Comparison of ENCODE assay signal across 24 cellular contexts in genomic region chr15:78322724-78323395, GRCh38. TPM values are rescaled to one million over a fixed set of nuclear protein-coding genes. Genes with fewer than 3 reads are reported as not detected.
A peak's percentile ranks its signal among the peaks of the same experiment; 100 is the strongest.
DNase-seq lines count a peak whose midpoint lies in the region; ATAC-seq, FAIRE-seq and TF ChIP-seq lines count a peak whose summit lies in the region.
"Had no signal": no experiment of that assay in that cellular context is flagged by ENCODE, and none has a peak within 500 bp of the region (broad histone marks: within the 10 kb centered on the region; RNA-seq: fewer than 3 reads in every experiment).

No MANE protein-coding gene starts in this region.

- H3K4me1 ChIP-seq in left ventricle myocardium inferior (peaks cover 11% of the 10 kb centered on the region), endodermal cell (ENCODE audit: control insufficient read depth, insufficient read depth, low read length) (peaks cover 16% of the 10 kb centered on the region)
- H3K4me1 ChIP-seq: Peyer's patch had no signal

- H3K36me3 ChIP-seq in left ventricle myocardium inferior, result no peaks in the 10 kb centered on the region
- H3K36me3 ChIP-seq in endodermal cell (ENCODE audit: control insufficient read depth, insufficient read depth, low read length), result no peaks in the 10 kb centered on the region
- H3K36me3 ChIP-seq: MG63, Peyer's patch had no signal

- FAIRE-seq in HTR-8/SVneo (lab: Jason Lieb, UNC), result no peak
- FAIRE-seq: GM18507 had no signal

- no peak overlapping the region for H3K9ac ChIP-seq in endodermal cell (ENCODE audit: extremely low read depth, low read length, poor library complexity, severe bottlenecking)

- CTCF ChIA-PET in Calu3 (lab: Charles Lee), result interaction anchor here (0.6 kb wide), 1 partner anchor 24 kb away, joined by 3 read pairs; no protein-coding TSS in a partner anchor

- no peak overlapping the region for H3K4me3 Mint-ChIP-seq in endodermal cell
- H3K4me3 Mint-ChIP-seq in nephron progenitor cell, result peak overlapping the region; percentile 35
- no peak overlapping the region for H3K4me3 Mint-ChIP-seq in Calu3 (ENCODE audit: low read depth, unreplicated experiment)
- H3K4me3 Mint-ChIP-seq: activated T-cell treated with anti-CD3 and anti-CD28 coated beads, Interleukin-2, amount 50 U/mL, for 72 hours; natural killer cell treated with Interleukin-12 subunit alpha and Interleukin-12 subunit beta and Interleukin-15 and Interleukin-18, amount 100 ng/mL, for 72 hours; stimulated activated effector memory CD8-positive, alpha-beta T cell treated with anti-CD3 and anti-CD28 coated beads, Interleukin-12 subunit alpha, Interleukin-12 subunit beta, amount 100 ng/mL, for 72 hours had no signal

- H3K9me3 Mint-ChIP-seq in endodermal cell (no peaks in the 10 kb centered on the region), nephron progenitor cell (no peaks in the 10 kb centered on the region), Calu3 (ENCODE audit: low read depth, unreplicated experiment) (no peaks in the 10 kb centered on the region)
- H3K9me3 Mint-ChIP-seq: activated T-cell treated with anti-CD3 and anti-CD28 coated beads, Interleukin-2, amount 50 U/mL, for 72 hours; natural killer cell treated with Interleukin-12 subunit alpha and Interleukin-12 subunit beta and Interleukin-15 and Interleukin-18, amount 100 ng/mL, for 72 hours; stimulated activated effector memory CD8-positive, alpha-beta T cell treated with anti-CD3 and anti-CD28 coated beads, Interleukin-12 subunit alpha, Interleukin-12 subunit beta, amount 100 ng/mL, for 72 hours had no signal

- TF ChIP-seq CTCF in left ventricle myocardium inferior (IDR thresholded peaks at IDR 0.05; ENCODE audit: borderline replicate concordance), result no peak
- TF ChIP-seq CTCF in endodermal cell (conservative IDR thresholded peaks at IDR 0.05), result no peak
- no peak for TF ChIP-seq CTCF in nephron progenitor cell (IDR thresholded peaks at IDR 0.05)
- no peak for TF ChIP-seq CTCF in Calu3 (IDR thresholded peaks at IDR 0.05; ENCODE audit: unreplicated experiment)

- peaks cover 30% of the 10 kb centered on the region for H3K4me1 Mint-ChIP-seq in endodermal cell
- H3K4me1 Mint-ChIP-seq in nephron progenitor cell, result peaks cover 61% of the 10 kb centered on the region
- H3K4me1 Mint-ChIP-seq in Calu3 (ENCODE audit: low read depth, unreplicated experiment), result peaks cover 1% of the 10 kb centered on the region
- H3K4me1 Mint-ChIP-seq: stimulated activated effector memory CD8-positive, alpha-beta T cell treated with anti-CD3 and anti-CD28 coated beads, Interleukin-12 subunit alpha, Interleukin-12 subunit beta, amount 100 ng/mL, for 72 hours had no signal

- peak overlapping the region; percentile 89 for H3K27ac Mint-ChIP-seq in endodermal cell
- H3K27ac Mint-ChIP-seq in nephron progenitor cell, result no peak overlapping the region
- no peak overlapping the region for H3K27ac Mint-ChIP-seq in Calu3 (ENCODE audit: unreplicated experiment)
- H3K27ac Mint-ChIP-seq: activated T-cell treated with anti-CD3 and anti-CD28 coated beads, Interleukin-2, amount 50 U/mL, for 72 hours; natural killer cell treated with Interleukin-12 subunit alpha and Interleukin-12 subunit beta and Interleukin-15 and Interleukin-18, amount 100 ng/mL, for 72 hours; stimulated activated effector memory CD8-positive, alpha-beta T cell treated with anti-CD3 and anti-CD28 coated beads, Interleukin-12 subunit alpha, Interleukin-12 subunit beta, amount 100 ng/mL, for 72 hours had no signal

- no peaks in the 10 kb centered on the region for H3K27me3 Mint-ChIP-seq in endodermal cell (ENCODE audit: insufficient read depth)
- peaks cover 86% of the 10 kb centered on the region for H3K27me3 Mint-ChIP-seq in nephron progenitor cell (ENCODE audit: low read depth, poor library complexity)
- H3K27me3 Mint-ChIP-seq in Calu3 (ENCODE audit: unreplicated experiment), result peaks cover 21% of the 10 kb centered on the region

- H3K9me3 ChIP-seq in left ventricle myocardium inferior (replicated peaks) (no peaks in the 10 kb centered on the region), endodermal cell (ENCODE audit: control insufficient read depth, low read length) (no peaks in the 10 kb centered on the region)
- H3K9me3 ChIP-seq: Caco-2, MG63, Peyer's patch had no signal

- no peaks in the 10 kb centered on the region for H3K36me3 Mint-ChIP-seq in endodermal cell (ENCODE audit: low read depth)
- no peaks in the 10 kb centered on the region for H3K36me3 Mint-ChIP-seq in nephron progenitor cell (ENCODE audit: low read depth)
- peaks cover under 1% of the 10 kb centered on the region for H3K36me3 Mint-ChIP-seq in Calu3 (ENCODE audit: insufficient read depth, unreplicated experiment)
- H3K36me3 Mint-ChIP-seq: natural killer cell treated with Interleukin-12 subunit alpha and Interleukin-12 subunit beta and Interleukin-15 and Interleukin-18, amount 100 ng/mL, for 72 hours; stimulated activated effector memory CD8-positive, alpha-beta T cell treated with anti-CD3 and anti-CD28 coated beads, Interleukin-12 subunit alpha, Interleukin-12 subunit beta, amount 100 ng/mL, for 72 hours had no signal

- intact Hi-C loops in left ventricle myocardium inferior (cut with micrococcal nuclease), result no loop called here
- intact Hi-C loops in Right ventricle myocardium superior (cut with DNase I), result no loop called here
- intact Hi-C loops in Calu3 (cut with micrococcal nuclease; ENCODE audit: unreplicated experiment), result no loop called here

- no peak for ATAC-seq in Right ventricle myocardium superior (ENCODE audit: poor library complexity)
- ATAC-seq: activated T-cell treated with anti-CD3 and anti-CD28 coated beads, Interleukin-2, amount 50 U/mL, for 72 hours; natural killer cell treated with Interleukin-12 subunit alpha and Interleukin-12 subunit beta and Interleukin-15 and Interleukin-18, amount 100 ng/mL, for 72 hours; stimulated activated effector memory CD8-positive, alpha-beta T cell treated with anti-CD3 and anti-CD28 coated beads, Interleukin-12 subunit alpha, Interleukin-12 subunit beta, amount 100 ng/mL, for 72 hours had no signal

- H3K27ac ChIP-seq in left ventricle myocardium inferior (replicated peaks), result peak overlapping the region; percentile 62
- H3K27ac ChIP-seq in endodermal cell (ENCODE audit: low read depth, low read length), result peak overlapping the region; percentile 99
- H3K27ac ChIP-seq: Peyer's patch had no signal

- H3K4me3 ChIP-seq in left ventricle myocardium inferior (no peak overlapping the region), endodermal cell (ENCODE audit: low read length) (no peak overlapping the region)
- H3K4me3 ChIP-seq: MG63, Peyer's patch had no signal

- BruUV-seq in Calu3 (replicated peaks; lab: Mats Ljungman, UMichigan), result no TSS peak

- no peak for DNase-seq in left ventricle myocardium inferior
- no peak for DNase-seq in Right ventricle myocardium superior
- no peak for DNase-seq in endodermal cell
- peak; percentile 53 for DNase-seq in nephron progenitor cell
- DNase-seq in HTR-8/SVneo (ENCODE audit: insufficient read length, low spot score), result no peak
- no peak for DNase-seq in NCI-H774 (lab: John Stamatoyannopoulos, UW)
- no peak for DNase-seq in Calu3
- DNase-seq in stimulated activated CD4-positive, alpha-beta T cell treated with anti-CD3 and anti-CD28 coated beads, Interleukin-12 subunit alpha, Interleukin-12 subunit beta, amount 100 ng/mL, for 4 hours, result no peak
- DNase-seq: 8988T; activated CD4-positive, alpha-beta T cell treated with anti-CD3 and anti-CD28 coated beads for 1 hour; activated naive CD4-positive, alpha-beta T cell treated with anti-CD3 and anti-CD28 coated beads, Interleukin-2, amount 50 U/mL, for 16 hours; activated T-cell treated with anti-CD3 and anti-CD28 coated beads, Interleukin-2, amount 50 U/mL, for 72 hours; aorta; Caco-2; hypothalamus; MG63; Peyer's patch had no signal

- no peaks in the 10 kb centered on the region for H3K27me3 ChIP-seq in left ventricle myocardium inferior (ENCODE audit: low read depth)
- H3K27me3 ChIP-seq in endodermal cell (ENCODE audit: control insufficient read depth, insufficient read depth, low read length, poor library complexity, severe bottlenecking), result no peaks in the 10 kb centered on the region
- H3K27me3 ChIP-seq: MG63, Peyer's patch had no signal

- 62 to 83% methylated on average over 9 to 15 of the region's 15 CpGs for WGBS in endodermal cell (ENCODE audit: insufficient coverage in 1 of 2, insufficient read length in 1 of 2), 2 experiments

RNA-seq across cellular contexts. Expression of gene CRABP1, which starts 17.3 kb away (rescaled TPM):
- not detected for total RNA-seq in left ventricle myocardium inferior
- not detected for total RNA-seq in Right ventricle myocardium superior
- total RNA-seq in endodermal cell, result 100 to 1,000 TPM; 103 TPM
- polyA plus RNA-seq in endodermal cell (2013, experiment 1 of 2), result 2,939 TPM
- 3,263 TPM for polyA plus RNA-seq in endodermal cell (2013, experiment 2 of 2)
- total RNA-seq in Calu3 (2022), result 0.51 TPM in 1 of 2 replicates, not detected in the other
- total RNA-seq: activated CD8-positive, alpha-beta memory T cell treated with anti-CD3 and anti-CD28 coated beads for 36 hours; kidney epithelial cell; mesenteric fat pad; natural killer cell treated with Interleukin-12 subunit alpha and Interleukin-12 subunit beta and Interleukin-15 and Interleukin-18, amount 100 ng/mL, for 72 hours had no signal
- polyA plus RNA-seq: aorta, BJ had no signal

RNA-seq across cellular contexts. Expression of gene SKIC8, which starts 23.5 kb away (rescaled TPM):
- 24.6 TPM for total RNA-seq in left ventricle myocardium inferior
- 25.2 TPM for total RNA-seq in Right ventricle myocardium superior
- total RNA-seq in endodermal cell, result 10 to 100 TPM; 46.3 to 55.4 TPM
- polyA plus RNA-seq in endodermal cell (2013, experiment 1 of 2), result 55.8 TPM
- polyA plus RNA-seq in endodermal cell (2013, experiment 2 of 2), result 56.3 TPM
- total RNA-seq in Calu3 (2022), result 67.8 and 72.8 TPM in 2 replicates

RNA-seq across cellular contexts. Expression of gene DNAJA4, which starts 58.5 kb away (rescaled TPM):
- 115 TPM for total RNA-seq in left ventricle myocardium inferior
- 79.9 TPM for total RNA-seq in Right ventricle myocardium superior
- total RNA-seq in endodermal cell, result 10 to 100 TPM in 1 of 2 donors, 1 to 10 TPM in 1; 4.9 to 18.5 TPM
- polyA plus RNA-seq in endodermal cell (2013, experiment 1 of 2), result 3.5 TPM
- 2.4 TPM for polyA plus RNA-seq in endodermal cell (2013, experiment 2 of 2)
- 52.1 and 53.6 TPM in 2 replicates for total RNA-seq in Calu3 (2022)

Comparison
In these comparisons a context has a peak if more than half of its experiments do, and no peak if none do; other contexts are left out.
1. RNA of gene CRABP1, which starts 17.3 kb away (total RNA-seq): 103 TPM in endodermal cell; 0.51 TPM in Calu3, not detected in left ventricle myocardium inferior (single experiment) and not detected in Right ventricle myocardium superior (single experiment); every median in the first group is over 10 times any median in the second.